8 cellular contexts compared by ENCODE assay signal in genomic region chr20:36461600-36462439, GRCh38.
A peak's percentile ranks its signal among the peaks of the same experiment; 100 is the strongest.
DNase-seq lines count a peak whose midpoint lies in the region; ATAC-seq and TF ChIP-seq lines count a peak whose summit lies in the region.

No MANE protein-coding gene starts in this region.

- intact Hi-C loops in PC-3 (cut with micrococcal nuclease): no loop called here
- intact Hi-C loops in activated naive CD4-positive, alpha-beta T cell treated with anti-CD3 and anti-CD28 coated beads for 36 hours (cut with micrococcal nuclease): loop anchor here (2.0 to 10.0 kb wide), 5 partner anchors 111 to 1317 kb away; partner anchors contain the start of genes DSN1, EDEM2 and TGIF2

- H3K4me2 ChIP-seq in PC-3 (ENCODE audit: low read length): peak overlapping the region; percentile 98

- no peaks in the 10 kb centered on the region for H3F3A ChIP-seq in PC-3 (ENCODE audit: low read length, unreplicated experiment)

- no peaks in the 10 kb centered on the region for H3K36me3 Mint-ChIP-seq in activated naive CD4-positive, alpha-beta T cell treated with anti-CD3 and anti-CD28 coated beads for 36 hours (ENCODE audit: low read depth)
- H3K36me3 Mint-ChIP-seq in glutamatergic neuron (ENCODE audit: unreplicated experiment): no peaks in the 10 kb centered on the region

- H3K4me1 ChIP-seq in PC-3 (ENCODE audit: insufficient read depth, low read length): peaks cover 45% of the 10 kb centered on the region
- H3K4me1 ChIP-seq in neutrophil (ENCODE audit: control insufficient read depth in 1 of 2, insufficient read depth in 1 of 2, low read depth in 1 of 2, low read length in 1 of 2): peaks cover 21 to 27% of the 10 kb centered on the region in 2 experiments

- POLR2A ChIA-PET in PC-3 (lab: Charles Lee; ENCODE audit: unreplicated experiment): no interaction called here

- H3K4me3 ChIP-seq in GM06990 (replicated peaks; ENCODE audit: low read depth, low read length) (peak overlapping the region; percentile 67), PC-3 (ENCODE audit: low read length) (peak overlapping the region; percentile 98), neutrophil (ENCODE audit: low read depth in 1 of 2, low read length in 1 of 2) (peak overlapping the region; percentile 77 to 78)

- no peaks in the 10 kb centered on the region for H3K9me2 ChIP-seq in PC-3 (replicated peaks; ENCODE audit: low read length)

- H3K4me3 Mint-ChIP-seq in activated naive CD4-positive, alpha-beta T cell treated with anti-CD3 and anti-CD28 coated beads for 36 hours: peak overlapping the region; percentile 84
- peak overlapping the region; percentile 98 for H3K4me3 Mint-ChIP-seq in glutamatergic neuron (ENCODE audit: unreplicated experiment)

- no peaks in the 10 kb centered on the region for H3K27me3 Mint-ChIP-seq in activated naive CD4-positive, alpha-beta T cell treated with anti-CD3 and anti-CD28 coated beads for 36 hours (ENCODE audit: low read depth)
- H3K27me3 Mint-ChIP-seq in glutamatergic neuron (ENCODE audit: unreplicated experiment): peaks cover 7% of the 10 kb centered on the region

- CTCF ChIA-PET in PC-3 (lab: Charles Lee): interaction anchor here (0.6 kb wide), 1 partner anchor 24 kb away, joined by 6 read pairs; no protein-coding TSS in a partner anchor
- CTCF ChIA-PET in activated naive CD4-positive, alpha-beta T cell treated with anti-CD3 and anti-CD28 coated beads for 36 hours (lab: Charles Lee): interaction anchor here (1.0 kb wide), 1 partner anchor 9 kb away, joined by 3 read pairs; no protein-coding TSS in a partner anchor

- H2AFZ ChIP-seq in PC-3 (ENCODE audit: low read length): 0 out of 2 replicates have a peak overlapping the region, but pooled peaks have one; percentile 60

- TF ChIP-seq CTCF in GM06990 (IDR thresholded peaks at IDR 0.05; ENCODE audit: insufficient read depth, low read length, poor library complexity, severe bottlenecking) (no peak), PC-3 (conservative IDR thresholded peaks at IDR 0.05; ENCODE audit: low read depth, low read length) (no peak), glutamatergic neuron (IDR thresholded peaks at IDR 0.05; ENCODE audit: partially characterized antibody, unreplicated experiment) (no peak), neutrophil (IDR thresholded peaks at IDR 0.05) (no peak)

- H3K4me1 Mint-ChIP-seq in activated naive CD4-positive, alpha-beta T cell treated with anti-CD3 and anti-CD28 coated beads for 36 hours (ENCODE audit: low read depth): peaks cover 56% of the 10 kb centered on the region
- peaks cover 17% of the 10 kb centered on the region for H3K4me1 Mint-ChIP-seq in glutamatergic neuron (ENCODE audit: low read depth, unreplicated experiment)

- H3K79me2 ChIP-seq in PC-3 (ENCODE audit: low read length): peaks cover 46% of the 10 kb centered on the region

- BruUV-seq in PC-3 (replicated peaks; lab: Mats Ljungman, UMichigan): no TSS peak

- DNase-seq in GM06990 (ENCODE audit: extremely low read depth, insufficient read length): peak; percentile 56
- DNase-seq in PC-3: peak; percentile 38
- peak; percentile 40 for DNase-seq in activated naive CD4-positive, alpha-beta T cell treated with anti-CD3 and anti-CD28 coated beads for 36 hours
- peak; percentile 76 for DNase-seq in glutamatergic neuron
- DNase-seq in KG1 (lab: John Stamatoyannopoulos, UW): no peak
- no peak for DNase-seq in NCI-H1694 (lab: John Stamatoyannopoulos, UW)

- H3K36me3 ChIP-seq in GM06990 (ENCODE audit: control insufficient read depth, insufficient read depth, low read length) (no peaks in the 10 kb centered on the region; the same call in 1 of the 2 replicates), PC-3 (ENCODE audit: low read depth, low read length) (no peaks in the 10 kb centered on the region), neutrophil (no peaks in the 10 kb centered on the region)

- H3K27ac ChIP-seq in PC-3 (ENCODE audit: low read length) (peak overlapping the region; percentile 92), neutrophil (peak overlapping the region; percentile 83)

- no peaks in the 10 kb centered on the region for H3K27me3 ChIP-seq in GM06990 (replicated peaks; ENCODE audit: control insufficient read depth, insufficient read depth, low read length)
- H3K27me3 ChIP-seq in PC-3 (ENCODE audit: low read length): no peaks in the 10 kb centered on the region
- peaks cover 13% of the 10 kb centered on the region for H3K27me3 ChIP-seq in neutrophil

- H3K9ac ChIP-seq in PC-3 (ENCODE audit: low read length): peak overlapping the region; percentile 88

- peaks cover 27% of the 10 kb centered on the region for H4K20me1 ChIP-seq in PC-3 (ENCODE audit: low read length)

- ATAC-seq in HG02571 (IDR thresholded peaks at IDR 0.05; ENCODE audit: unreplicated experiment): peak; percentile 8
- ATAC-seq in PC-3: peak; percentile 16

- no peaks in the 10 kb centered on the region for H3K9me3 Mint-ChIP-seq in activated naive CD4-positive, alpha-beta T cell treated with anti-CD3 and anti-CD28 coated beads for 36 hours
- peaks cover 18% of the 10 kb centered on the region for H3K9me3 Mint-ChIP-seq in glutamatergic neuron (ENCODE audit: unreplicated experiment)

- H3K27ac Mint-ChIP-seq in activated naive CD4-positive, alpha-beta T cell treated with anti-CD3 and anti-CD28 coated beads for 36 hours: peak overlapping the region; percentile 68
- H3K27ac Mint-ChIP-seq in glutamatergic neuron (ENCODE audit: unreplicated experiment): peak overlapping the region; percentile 98

- H3K9me3 ChIP-seq in PC-3 (ENCODE audit: low read length) (no peaks in the 10 kb centered on the region), neutrophil (no peaks in the 10 kb centered on the region)

Comparison
In these comparisons a context has a peak if more than half of its experiments do, and no peak if none do; other contexts are left out.
1. DNase-seq: peak in GM06990 (single experiment), PC-3 (single experiment), activated naive CD4-positive, alpha-beta T cell treated with anti-CD3 and anti-CD28 coated beads for 36 hours (single experiment) and glutamatergic neuron (single experiment); none in KG1 (single experiment) and NCI-H1694 (single experiment).
2. Peak in every context shown above with its lines, with median percentiles within 50 percentile points of each other: H3K4me3 ChIP-seq.